ENCODE assay signal across 25 cellular contexts in genomic region chr7:127591189-127591588, GRCh38. TPM values are rescaled to one million over a fixed set of nuclear protein-coding genes. Genes with fewer than 3 reads are reported as not detected.
DNase-seq lines count a peak whose midpoint lies in the region; ATAC-seq, FAIRE-seq and TF ChIP-seq lines count a peak whose summit lies in the region.
"Had no signal": no experiment of that assay in that cellular context is flagged by ENCODE, and none has a peak within 500 bp of the region (broad histone marks: within the 10 kb centered on the region; RNA-seq: fewer than 3 reads in every experiment).

No MANE protein-coding gene starts in this region.

- no peaks in the 10 kb centered on the region for H3K27me3 Mint-ChIP-seq in activated CD4-positive, alpha-beta T cell treated with anti-CD3 and anti-CD28 coated beads, Interleukin-2, amount 10 ng/mL, durations not matched to agents 24 days and 14 days
- H3K27me3 Mint-ChIP-seq in CD4-positive, CD25-positive, alpha-beta regulatory T cell = peaks cover 4% of the 10 kb centered on the region
- H3K27me3 Mint-ChIP-seq in nephron (ENCODE audit: low read depth) = no peaks in the 10 kb centered on the region

- no peak for TF ChIP-seq EP300 in K562 (IDR thresholded peaks at IDR 0.05; ENCODE audit: low read length)

- no peak for TF ChIP-seq RAD21 in K562 (CRISPR knock-in tag; conservative IDR thresholded peaks at IDR 0.05 in 1 of 2, IDR thresholded peaks at IDR 0.05 in 1 of 2)

- intact Hi-C loops in activated CD4-positive, alpha-beta T cell treated with anti-CD3 and anti-CD28 coated beads, Interleukin-2, amount 10 ng/mL, durations not matched to agents 24 days and 14 days (cut with micrococcal nuclease) = no loop called here
- intact Hi-C loops in K562 (cut with micrococcal nuclease) = no loop called here

- peaks cover 23% of the 10 kb centered on the region for H3K4me1 ChIP-seq in CD4-positive, CD25-positive, alpha-beta regulatory T cell (ENCODE audit: control insufficient read depth, insufficient read depth, low read length, poor library complexity, severe bottlenecking)
- H3K4me1 ChIP-seq in K562 (replicated peaks in 1 of 2; ENCODE audit: control insufficient read depth in 2 of 2, insufficient read depth in 2 of 2, low read length in 2 of 2) = peaks cover 12 to 26% of the 10 kb centered on the region in 2 experiments; a peak in 4 of 5 replicates

- TF ChIP-seq CTCF in K562 (IDR thresholded peaks at IDR 0.05 in 2 of 3, conservative IDR thresholded peaks at IDR 0.05 in 1 of 3; ENCODE audit: insufficient read depth in 2 of 3, low read depth in 1 of 3, low read length in 3 of 3) (no peak), nephron (IDR thresholded peaks at IDR 0.05; ENCODE audit: unreplicated experiment in 3 of 3) (no peak)

- H3K4me3 Mint-ChIP-seq in activated CD4-positive, alpha-beta T cell treated with anti-CD3 and anti-CD28 coated beads, Interleukin-2, amount 10 ng/mL, durations not matched to agents 24 days and 14 days = no peak overlapping the region
- H3K4me3 Mint-ChIP-seq in CD4-positive, CD25-positive, alpha-beta regulatory T cell = peak overlapping the region; percentile 42 to 81 (median 50)
- H3K4me3 Mint-ChIP-seq in nephron = peak overlapping the region; percentile 11 to 59 (median 45)

- H3K4me2 ChIP-seq in K562 (ENCODE audit: insufficient read depth, low read length) = no peak overlapping the region
- H3K4me2 ChIP-seq: KMS-11 had no signal

- peaks cover 14% of the 10 kb centered on the region for H3K79me2 ChIP-seq in K562 (ENCODE audit: control insufficient read depth, insufficient read depth, low read length)

- BruUV-seq in K562 (replicated peaks; lab: Mats Ljungman, UMichigan) = no TSS peak

- no peaks in the 10 kb centered on the region for H3K27me3 ChIP-seq in CD4-positive, CD25-positive, alpha-beta regulatory T cell (ENCODE audit: control insufficient read depth, insufficient read depth, low read length)
- H3K27me3 ChIP-seq in K562 (ENCODE audit: control insufficient read depth in 2 of 2, insufficient read depth in 2 of 2, low read length in 2 of 2) = peaks cover 10 to 22% of the 10 kb centered on the region in 2 experiments; a peak in 4 of 5 replicates

- ATAC-seq in CD4-positive, CD25-positive, alpha-beta regulatory T cell (ENCODE audit: low read depth in 2 of 2) = no peak
- ATAC-seq in K562 (no peak), GM21717 (IDR thresholded peaks at IDR 0.05; ENCODE audit: unreplicated experiment) (no peak), HG03280 (IDR thresholded peaks at IDR 0.05; ENCODE audit: unreplicated experiment) (no peak)

- H3K27ac Mint-ChIP-seq in activated CD4-positive, alpha-beta T cell treated with anti-CD3 and anti-CD28 coated beads, Interleukin-2, amount 10 ng/mL, durations not matched to agents 24 days and 14 days = no peak overlapping the region
- H3K27ac Mint-ChIP-seq in CD4-positive, CD25-positive, alpha-beta regulatory T cell = no peak overlapping the region
- H3K27ac Mint-ChIP-seq in nephron = no peak overlapping the region

- POLR2A ChIA-PET in K562 (lab: Yijun Ruan, JAX) = interaction anchor here (0.5 to 0.9 kb wide), 2 partner anchors 9 to 135 kb away, joined by 3 to 4 read pairs; no protein-coding TSS in a partner anchor

- no peaks in the 10 kb centered on the region; the same call in 1 of the 2 replicates for H4K20me1 ChIP-seq in K562 (replicated peaks; ENCODE audit: control insufficient read depth, insufficient read depth, low read length)

- peaks cover 4% of the 10 kb centered on the region for H3K9me1 ChIP-seq in K562 (ENCODE audit: control insufficient read depth, insufficient read depth, low read length)

- TF ChIP-seq POLR2A in K562 (conservative IDR thresholded peaks at IDR 0.05) = no peak

- peaks cover 20% of the 10 kb centered on the region for H3K4me1 Mint-ChIP-seq in activated CD4-positive, alpha-beta T cell treated with anti-CD3 and anti-CD28 coated beads, Interleukin-2, amount 10 ng/mL, durations not matched to agents 24 days and 14 days
- peaks cover 9 to 35% (median 26%) of the 10 kb centered on the region in 4 donors for H3K4me1 Mint-ChIP-seq in CD4-positive, CD25-positive, alpha-beta regulatory T cell
- H3K4me1 Mint-ChIP-seq in nephron = peaks cover 14% of the 10 kb centered on the region

- H3K9me3 Mint-ChIP-seq in activated CD4-positive, alpha-beta T cell treated with anti-CD3 and anti-CD28 coated beads, Interleukin-2, amount 10 ng/mL, durations not matched to agents 24 days and 14 days = no peaks in the 10 kb centered on the region
- peaks cover 0 to 1% (median 0%) of the 10 kb centered on the region in 7 donors for H3K9me3 Mint-ChIP-seq in CD4-positive, CD25-positive, alpha-beta regulatory T cell
- H3K9me3 Mint-ChIP-seq in nephron = no peaks in the 10 kb centered on the region

- in situ Hi-C loops in K562 (cut with MboI) = no loop called here

- H3K9ac ChIP-seq in K562 (ENCODE audit: insufficient read depth in 1 of 2, low read depth in 2 of 2, low read length in 2 of 2) = peak overlapping the region in 1 of 2 experiments; percentile 17; a peak in 1 of 4 replicates
- H3K9ac ChIP-seq: GM23248, KMS-11 had no signal

- H3K4me3 ChIP-seq in CD4-positive, CD25-positive, alpha-beta regulatory T cell (ENCODE audit: low read depth, low read length) = no peak overlapping the region
- H3K4me3 ChIP-seq in K562 = no peak overlapping the region
- H3K4me3 ChIP-seq: GM23248, SJSA1 had no signal

- peak; percentile 52 for DNase-seq in activated CD4-positive, alpha-beta T cell treated with anti-CD3 and anti-CD28 coated beads, Interleukin-2, amount 10 ng/mL, durations not matched to agents 24 days and 14 days
- DNase-seq in activated CD4-positive, alpha-beta T cell treated with anti-CD3 and anti-CD28 coated beads for 1 hour = no peak
- no peak for DNase-seq in CD4-positive, CD25-positive, alpha-beta regulatory T cell
- DNase-seq in K562 (ENCODE audit: extremely low read depth in 1 of 4, low spot score in 3 of 4) (no peak), HPDE6-E6E7 (ENCODE audit: extremely low spot score) (no peak)
- DNase-seq: GM23248, H7, NCI-H1048, NCI-H1417, NCI-H1694, NCI-H2029 treated with DMSO at 0.1 percent for 48 hours, NCI-H2227 treated with DMSO at 0.1 percent for 48 hours, NCI-H526 treated with DMSO at 0.1 percent for 48 hours, Right ventricle myocardium superior, RPMI8226 had no signal

- CTCF ChIA-PET in K562 (lab: Yijun Ruan, JAX; ENCODE audit: low intra/inter-chr PET ratio) = no interaction called here

- H3K9me3 ChIP-seq in CD4-positive, CD25-positive, alpha-beta regulatory T cell (ENCODE audit: control insufficient read depth in 2 of 2, low read length in 2 of 2) = no peaks in the 10 kb centered on the region
- H3K9me3 ChIP-seq in K562 (replicated peaks; ENCODE audit: control insufficient read depth, insufficient read depth, low read depth, low read length) = peaks cover 1% of the 10 kb centered on the region; the same call in 1 of the 2 replicates
- H3K9me3 ChIP-seq: SJSA1 had no signal

- no peak for FAIRE-seq in K562 (lab: Jason Lieb, UNC)
- FAIRE-seq: D721Med, GM18507 had no signal

- WGBS in K562 (ENCODE audit: insufficient coverage, low coverage, missing lambda C conversion rate) = 94% methylated on average over 7 of the region's 7 CpGs

- H2AFZ ChIP-seq in K562 (ENCODE audit: low read depth, low read length) = no peak overlapping the region
- H2AFZ ChIP-seq: GM23248 had no signal

- H3K27ac ChIP-seq in CD4-positive, CD25-positive, alpha-beta regulatory T cell (ENCODE audit: insufficient read depth, low read length, poor library complexity, severe bottlenecking) = no peak overlapping the region
- no peak overlapping the region for H3K27ac ChIP-seq in K562 (ENCODE audit: extremely low read depth, low read depth, low read length)
- H3K27ac ChIP-seq: 22Rv1, GM23248, KMS-11, SJSA1 had no signal

- peaks cover 13% of the 10 kb centered on the region for H3K36me3 ChIP-seq in CD4-positive, CD25-positive, alpha-beta regulatory T cell (ENCODE audit: control insufficient read depth, insufficient read depth, low read length)
- peaks cover 22% of the 10 kb centered on the region; the same call in 2 of the 3 replicates for H3K36me3 ChIP-seq in K562 (ENCODE audit: control insufficient read depth, insufficient read depth, low read length)

- peaks cover 24% of the 10 kb centered on the region for H3K36me3 Mint-ChIP-seq in activated CD4-positive, alpha-beta T cell treated with anti-CD3 and anti-CD28 coated beads, Interleukin-2, amount 10 ng/mL, durations not matched to agents 24 days and 14 days (ENCODE audit: low read depth)
- peaks cover 11% of the 10 kb centered on the region for H3K36me3 Mint-ChIP-seq in CD4-positive, CD25-positive, alpha-beta regulatory T cell
- H3K36me3 Mint-ChIP-seq in nephron (ENCODE audit: low read depth) = peaks cover 20% of the 10 kb centered on the region

RNA-seq across cellular contexts. Expression of gene FSCN3, which starts 2.3 kb away (rescaled TPM):
- 0.54 and 1.3 TPM in 2 replicates for total RNA-seq in activated CD4-positive, alpha-beta T cell treated with anti-CD3 and anti-CD28 coated beads, Interleukin-2, amount 10 ng/mL, durations not matched to agents 24 days and 14 days
- 2.7 TPM for total RNA-seq in CD4-positive, CD25-positive, alpha-beta regulatory T cell
- polyA plus RNA-seq in CD4-positive, CD25-positive, alpha-beta regulatory T cell = 1 to 10 TPM in 1 of 4 donors, under 1 TPM in 3; 0.63 to 1.3 (median 0.79) TPM
- total RNA-seq in K562 (2011; cell fraction: chromatin; rRNA removed; ENCODE audit: low replicate concordance) = 6.8 and 9.8 TPM in 2 replicates
- 9.3 and 9.5 TPM in 2 replicates for total RNA-seq in K562 (2011; cell fraction: nucleolus; rRNA removed)
- total RNA-seq in K562 (2011; cell fraction: nucleoplasm; rRNA removed) = 9.0 and 11.7 TPM in 2 replicates
- total RNA-seq in K562 (2014; rRNA removed) (0.69 and 2.0 TPM in 2 replicates), K562 (2014; rRNA removed; fragmentation: Illumina TruSeq; extraction: Trizol) (2.0 and 3.0 TPM in 2 replicates), K562 (2015; rRNA removed; fragmentation: Illumina TruSeq; extraction: Trizol) (0.49 and 0.76 TPM in 2 replicates), K562 (2021) (0.40 and 0.55 TPM in 2 replicates)
- polyA plus RNA-seq in K562 (2011; rRNA removed) (0.21 and 0.30 TPM in 2 replicates), K562 (2014; fragmentation: Illumina TruSeq; extraction: Trizol) (1.1 and 1.7 TPM in 2 replicates), K562 (2014; fragmentation: Nextera tagmentation; extraction: Ambion mirVana) (not detected), K562 (2014; rRNA removed) (3.8 and 4.2 TPM in 2 replicates)
- 0.09 and 0.77 TPM in 2 replicates for polyA plus RNA-seq in K562 (2011; cell fraction: cytosol; rRNA removed)
- 0.95 and 1.2 TPM in 2 replicates for polyA plus RNA-seq in K562 (2011; cell fraction: nucleus; rRNA removed)
- polyA plus RNA-seq in K562 (2012) = 0.17 and 0.21 TPM in 2 replicates
- polyA minus RNA-seq in K562 (2011; rRNA and poly(A)+ RNA removed) = 1.3 and 1.8 TPM in 2 replicates
- polyA minus RNA-seq in K562 (2011; cell fraction: cytosol; rRNA and poly(A)+ RNA removed) = not detected in 2 replicates
- polyA minus RNA-seq in K562 (2011; cell fraction: nucleus; rRNA and poly(A)+ RNA removed) = 2.6 and 3.2 TPM in 2 replicates
- total RNA-seq: Right ventricle myocardium superior had no signal
- polyA plus RNA-seq: GM23248 had no signal

RNA-seq across cellular contexts. Expression of gene ARF5, which starts 3.0 kb away (rescaled TPM):
- total RNA-seq in activated CD4-positive, alpha-beta T cell treated with anti-CD3 and anti-CD28 coated beads, Interleukin-2, amount 10 ng/mL, durations not matched to agents 24 days and 14 days = 117 and 120 TPM in 2 replicates
- total RNA-seq in CD4-positive, CD25-positive, alpha-beta regulatory T cell = 101 TPM
- 100 to 1,000 TPM; 187 to 223 (median 199) TPM for polyA plus RNA-seq in CD4-positive, CD25-positive, alpha-beta regulatory T cell
- 28.4 and 82.6 TPM in 2 replicates for total RNA-seq in K562 (2011; cell fraction: chromatin; rRNA removed; ENCODE audit: low replicate concordance)
- 124 and 146 TPM in 2 replicates for total RNA-seq in K562 (2011; cell fraction: nucleolus; rRNA removed)
- total RNA-seq in K562 (2011; cell fraction: nucleoplasm; rRNA removed) = 90.9 and 91.9 TPM in 2 replicates
- 167 and 205 TPM in 2 replicates for total RNA-seq in K562 (2014; rRNA removed)
- 91.8 and 96.3 TPM in 2 replicates for total RNA-seq in K562 (2014; rRNA removed; fragmentation: Illumina TruSeq; extraction: Trizol)
- total RNA-seq in K562 (2015; rRNA removed; fragmentation: Illumina TruSeq; extraction: Trizol) = 125 and 132 TPM in 2 replicates
- 163 and 169 TPM in 2 replicates for total RNA-seq in K562 (2021)
- polyA plus RNA-seq in K562 (2011; rRNA removed) = 168 and 233 TPM in 2 replicates
- 350 and 694 TPM in 2 replicates for polyA plus RNA-seq in K562 (2011; cell fraction: cytosol; rRNA removed)
- 197 and 295 TPM in 2 replicates for polyA plus RNA-seq in K562 (2011; cell fraction: nucleus; rRNA removed)
- 144 and 197 TPM in 2 replicates for polyA plus RNA-seq in K562 (2012)
- 122 and 170 TPM in 2 replicates for polyA plus RNA-seq in K562 (2014; fragmentation: Illumina TruSeq; extraction: Trizol)
- 10 to 100 TPM in 1 of 2 experiments, 1 to 10 TPM in 1; 8.1 to 17.3 TPM for polyA plus RNA-seq in K562 (2014; fragmentation: Nextera tagmentation; extraction: Ambion mirVana)
- polyA plus RNA-seq in K562 (2014; rRNA removed) = 244 and 290 TPM in 2 replicates
- polyA minus RNA-seq in K562 (2011; rRNA and poly(A)+ RNA removed) = 57.9 and 71.6 TPM in 2 replicates
- 60.1 and 78.3 TPM in 2 replicates for polyA minus RNA-seq in K562 (2011; cell fraction: cytosol; rRNA and poly(A)+ RNA removed)
- 31.2 and 33.3 TPM in 2 replicates for polyA minus RNA-seq in K562 (2011; cell fraction: nucleus; rRNA and poly(A)+ RNA removed)

RNA-seq across cellular contexts. Expression of gene GCC1, which starts 5.8 kb away (rescaled TPM):
- 14.8 and 15.6 TPM in 2 replicates for total RNA-seq in activated CD4-positive, alpha-beta T cell treated with anti-CD3 and anti-CD28 coated beads, Interleukin-2, amount 10 ng/mL, durations not matched to agents 24 days and 14 days
- total RNA-seq in CD4-positive, CD25-positive, alpha-beta regulatory T cell = 40.4 TPM
- 10 to 100 TPM; 11.4 to 16.4 (median 15.6) TPM for polyA plus RNA-seq in CD4-positive, CD25-positive, alpha-beta regulatory T cell
- 13.3 and 16.5 TPM in 2 replicates for total RNA-seq in K562 (2011; cell fraction: chromatin; rRNA removed; ENCODE audit: low replicate concordance)
- total RNA-seq in K562 (2011; cell fraction: nucleolus; rRNA removed) = 12.8 and 13.8 TPM in 2 replicates
- total RNA-seq in K562 (2011; cell fraction: nucleoplasm; rRNA removed) = 11.1 and 11.5 TPM in 2 replicates
- total RNA-seq in K562 (2014; rRNA removed) = 16.5 and 19.0 TPM in 2 replicates
- 12.8 TPM in 2 replicates for total RNA-seq in K562 (2014; rRNA removed; fragmentation: Illumina TruSeq; extraction: Trizol)
- total RNA-seq in K562 (2015; rRNA removed; fragmentation: Illumina TruSeq; extraction: Trizol) = 14.1 and 15.4 TPM in 2 replicates
- 17.8 and 19.8 TPM in 2 replicates for total RNA-seq in K562 (2021)
- 5.6 and 9.0 TPM in 2 replicates for polyA plus RNA-seq in K562 (2011; rRNA removed)
- polyA plus RNA-seq in K562 (2011; cell fraction: cytosol; rRNA removed) = 5.6 and 6.9 TPM in 2 replicates
- polyA plus RNA-seq in K562 (2011; cell fraction: nucleus; rRNA removed) = 5.4 and 6.6 TPM in 2 replicates
- polyA plus RNA-seq in K562 (2012) = 11.5 and 11.7 TPM in 2 replicates
- 10.9 and 12.3 TPM in 2 replicates for polyA plus RNA-seq in K562 (2014; fragmentation: Illumina TruSeq; extraction: Trizol)
- polyA plus RNA-seq in K562 (2014; fragmentation: Nextera tagmentation; extraction: Ambion mirVana) = 1 to 10 TPM; 1.9 to 2.3 TPM
- polyA plus RNA-seq in K562 (2014; rRNA removed) = 8.4 and 9.0 TPM in 2 replicates
- polyA minus RNA-seq in K562 (2011; rRNA and poly(A)+ RNA removed) = 14.5 and 18.2 TPM in 2 replicates
- polyA minus RNA-seq in K562 (2011; cell fraction: cytosol; rRNA and poly(A)+ RNA removed) = 7.6 and 9.6 TPM in 2 replicates
- 13.7 and 16.1 TPM in 2 replicates for polyA minus RNA-seq in K562 (2011; cell fraction: nucleus; rRNA and poly(A)+ RNA removed)

RNA-seq across cellular contexts. Expression of gene PAX4, which starts 26.8 kb away (rescaled TPM):
- not detected in 2 replicates for total RNA-seq in activated CD4-positive, alpha-beta T cell treated with anti-CD3 and anti-CD28 coated beads, Interleukin-2, amount 10 ng/mL, durations not matched to agents 24 days and 14 days
- not detected for total RNA-seq in CD4-positive, CD25-positive, alpha-beta regulatory T cell
- polyA plus RNA-seq in CD4-positive, CD25-positive, alpha-beta regulatory T cell = not detected
- total RNA-seq in K562 (2011; cell fraction: chromatin; rRNA removed; ENCODE audit: low replicate concordance) = not detected in 2 replicates
- not detected in 2 replicates for total RNA-seq in K562 (2011; cell fraction: nucleolus; rRNA removed)
- total RNA-seq in K562 (2011; cell fraction: nucleoplasm; rRNA removed) = not detected in 2 replicates
- total RNA-seq in K562 (2014; rRNA removed) (not detected in 2 replicates), K562 (2014; rRNA removed; fragmentation: Illumina TruSeq; extraction: Trizol) (not detected in 2 replicates), K562 (2015; rRNA removed; fragmentation: Illumina TruSeq; extraction: Trizol) (not detected in 2 replicates), K562 (2021) (not detected in 2 replicates)
- polyA plus RNA-seq in K562 (2011; rRNA removed) (not detected in 2 replicates), K562 (2014; fragmentation: Illumina TruSeq; extraction: Trizol) (not detected in 2 replicates), K562 (2014; fragmentation: Nextera tagmentation; extraction: Ambion mirVana) (not detected), K562 (2014; rRNA removed) (not detected in 2 replicates)
- not detected in 2 replicates for polyA plus RNA-seq in K562 (2011; cell fraction: cytosol; rRNA removed)
- not detected in 2 replicates for polyA plus RNA-seq in K562 (2011; cell fraction: nucleus; rRNA removed)
- polyA plus RNA-seq in K562 (2012) = not detected in 2 replicates
- polyA minus RNA-seq in K562 (2011; rRNA and poly(A)+ RNA removed) = not detected in 2 replicates
- polyA minus RNA-seq in K562 (2011; cell fraction: cytosol; rRNA and poly(A)+ RNA removed) = not detected in 2 replicates
- polyA minus RNA-seq in K562 (2011; cell fraction: nucleus; rRNA and poly(A)+ RNA removed) = not detected in 2 replicates
- total RNA-seq: GM23248, NCI-H460, Right ventricle myocardium superior, SJSA1 had no signal
- polyA plus RNA-seq: BJ, GM23248 had no signal
